9 cellular contexts compared by ENCODE assay signal in the genomic region with DNA sequence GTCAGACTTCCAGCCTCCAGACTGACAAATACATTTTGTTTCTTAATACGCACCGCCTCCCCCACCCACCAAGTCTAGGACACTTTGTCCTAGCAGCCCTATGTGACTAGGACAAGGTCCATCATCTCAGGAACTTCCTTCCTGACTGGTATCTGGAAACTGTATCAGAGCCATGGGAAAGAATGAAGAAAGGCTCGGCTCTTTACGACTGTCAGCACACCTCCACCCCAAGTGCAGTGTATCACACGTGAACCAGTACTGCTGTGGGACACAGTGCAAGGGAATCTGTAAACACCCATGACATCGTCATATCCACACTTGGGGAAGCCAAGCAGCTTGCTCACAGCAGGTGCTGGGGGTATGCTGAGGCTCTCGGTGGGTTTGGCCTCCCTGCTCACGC. TPM values are rescaled to one million over a fixed set of nuclear protein-coding genes. Genes with fewer than 3 reads are reported as not detected.
"Had no signal": no experiment of that assay in that cellular context is flagged by ENCODE, and none has a peak within 500 bp of the region (broad histone marks: within the 10 kb centered on the region; RNA-seq: fewer than 3 reads in every experiment).

No MANE protein-coding gene starts in this region.

RNA-seq across cellular contexts. Expression of gene NUTM2G, which starts 13.0 kb away (rescaled TPM):
- total RNA-seq: PC-3, PC-9, Peyer's patch, Right ventricle myocardium inferior, Right ventricle myocardium superior, RPMI7951, SJSA1, SK-MEL-5 had no signal
- polyA plus RNA-seq: SK-N-SH had no signal
